In the genomic region with DNA sequence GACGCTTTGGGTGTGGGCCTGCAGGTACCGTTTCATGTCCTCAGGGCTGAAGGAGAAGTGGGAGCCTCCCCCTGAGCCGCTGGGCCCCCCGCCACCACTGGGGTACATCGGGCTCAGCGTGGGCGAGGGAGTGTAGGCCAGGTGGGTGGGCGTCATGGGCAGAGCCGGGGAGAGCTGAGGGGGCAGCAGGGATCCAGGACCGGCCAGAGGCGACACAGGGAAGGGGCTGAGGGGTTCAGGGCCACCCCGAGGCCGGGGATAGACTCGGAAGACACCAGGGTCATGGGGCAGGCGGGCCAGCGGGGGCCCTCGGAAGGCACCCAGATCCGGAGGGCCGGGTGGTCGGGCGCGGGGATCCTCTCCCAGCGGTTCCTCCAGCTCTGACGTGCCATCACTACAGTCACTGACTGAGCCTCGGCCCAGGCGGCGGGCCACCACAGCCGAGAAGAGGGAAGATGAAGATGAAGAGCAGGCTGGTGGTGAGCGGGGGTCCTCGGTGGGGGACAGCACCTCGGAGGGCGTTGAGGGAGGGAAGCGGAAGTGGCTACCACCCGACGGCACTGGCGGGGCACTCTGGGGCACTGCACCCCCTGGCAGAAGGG, we compare ENCODE assay signal across 1 cellular context.
TF ChIP-seq lines count a peak whose summit lies in the region.

No MANE protein-coding gene starts in this region.

TF ChIP-seq in HEK293, 187 proteins besides CTCF, POLR2A, EP300 and RAD21 (continued from another document):
- TF ChIP-seq, protein P1, sequence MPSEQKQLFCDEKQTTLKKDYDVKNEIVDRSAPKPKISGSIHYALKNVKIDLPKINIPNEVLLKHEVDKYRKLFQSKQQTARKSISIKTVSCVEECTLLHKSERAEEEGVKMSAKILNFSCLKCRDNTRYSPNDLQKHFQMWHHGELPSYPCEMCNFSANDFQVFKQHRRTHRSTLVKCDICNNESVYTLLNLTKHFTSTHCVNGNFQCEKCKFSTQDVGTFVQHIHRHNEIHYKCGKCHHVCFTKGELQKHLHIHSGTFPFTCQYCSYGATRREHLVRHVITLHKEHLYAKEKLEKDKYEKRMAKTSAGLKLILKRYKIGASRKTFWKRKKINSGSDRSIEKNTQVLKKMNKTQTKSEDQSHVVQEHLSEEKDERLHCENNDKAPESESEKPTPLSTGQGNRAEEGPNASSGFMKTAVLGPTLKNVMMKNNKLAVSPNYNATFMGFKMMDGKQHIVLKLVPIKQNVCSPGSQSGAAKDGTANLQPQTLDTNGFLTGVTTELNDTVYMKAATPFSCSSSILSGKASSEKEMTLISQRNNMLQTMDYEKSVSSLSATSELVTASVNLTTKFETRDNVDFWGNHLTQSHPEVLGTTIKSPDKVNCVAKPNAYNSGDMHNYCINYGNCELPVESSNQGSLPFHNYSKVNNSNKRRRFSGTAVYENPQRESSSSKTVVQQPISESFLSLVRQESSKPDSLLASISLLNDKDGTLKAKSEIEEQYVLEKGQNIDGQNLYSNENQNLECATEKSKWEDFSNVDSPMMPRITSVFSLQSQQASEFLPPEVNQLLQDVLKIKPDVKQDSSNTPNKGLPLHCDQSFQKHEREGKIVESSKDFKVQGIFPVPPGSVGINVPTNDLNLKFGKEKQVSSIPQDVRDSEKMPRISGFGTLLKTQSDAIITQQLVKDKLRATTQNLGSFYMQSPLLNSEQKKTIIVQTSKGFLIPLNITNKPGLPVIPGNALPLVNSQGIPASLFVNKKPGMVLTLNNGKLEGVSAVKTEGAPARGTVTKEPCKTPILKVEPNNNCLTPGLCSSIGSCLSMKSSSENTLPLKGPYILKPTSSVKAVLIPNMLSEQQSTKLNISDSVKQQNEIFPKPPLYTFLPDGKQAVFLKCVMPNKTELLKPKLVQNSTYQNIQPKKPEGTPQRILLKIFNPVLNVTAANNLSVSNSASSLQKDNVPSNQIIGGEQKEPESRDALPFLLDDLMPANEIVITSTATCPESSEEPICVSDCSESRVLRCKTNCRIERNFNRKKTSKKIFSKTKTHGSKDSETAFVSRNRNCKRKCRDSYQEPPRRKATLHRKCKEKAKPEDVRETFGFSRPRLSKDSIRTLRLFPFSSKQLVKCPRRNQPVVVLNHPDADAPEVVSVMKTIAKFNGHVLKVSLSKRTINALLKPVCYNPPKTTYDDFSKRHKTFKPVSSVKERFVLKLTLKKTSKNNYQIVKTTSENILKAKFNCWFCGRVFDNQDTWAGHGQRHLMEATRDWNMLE (tag by site-specific recombination; conservative IDR thresholded peaks at IDR 0.05; ENCODE audit: low read depth), result no peak
- TF ChIP-seq ZNF169 (tag by site-specific recombination; IDR thresholded peaks at IDR 0.05), result no peak
- TF ChIP-seq, protein P2, sequence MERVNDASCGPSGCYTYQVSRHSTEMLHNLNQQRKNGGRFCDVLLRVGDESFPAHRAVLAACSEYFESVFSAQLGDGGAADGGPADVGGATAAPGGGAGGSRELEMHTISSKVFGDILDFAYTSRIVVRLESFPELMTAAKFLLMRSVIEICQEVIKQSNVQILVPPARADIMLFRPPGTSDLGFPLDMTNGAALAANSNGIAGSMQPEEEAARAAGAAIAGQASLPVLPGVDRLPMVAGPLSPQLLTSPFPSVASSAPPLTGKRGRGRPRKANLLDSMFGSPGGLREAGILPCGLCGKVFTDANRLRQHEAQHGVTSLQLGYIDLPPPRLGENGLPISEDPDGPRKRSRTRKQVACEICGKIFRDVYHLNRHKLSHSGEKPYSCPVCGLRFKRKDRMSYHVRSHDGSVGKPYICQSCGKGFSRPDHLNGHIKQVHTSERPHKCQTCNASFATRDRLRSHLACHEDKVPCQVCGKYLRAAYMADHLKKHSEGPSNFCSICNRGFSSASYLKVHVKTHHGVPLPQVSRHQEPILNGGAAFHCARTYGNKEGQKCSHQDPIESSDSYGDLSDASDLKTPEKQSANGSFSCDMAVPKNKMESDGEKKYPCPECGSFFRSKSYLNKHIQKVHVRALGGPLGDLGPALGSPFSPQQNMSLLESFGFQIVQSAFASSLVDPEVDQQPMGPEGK (tag by site-specific recombination; IDR thresholded peaks at IDR 0.05), result peak; percentile 7; the same call in 1 of the 2 replicates
- TF ChIP-seq ZFHX2 (tag by site-specific recombination; conservative IDR thresholded peaks at IDR 0.05), result peak; percentile 90
- no peak for TF ChIP-seq ZNF449 (tag by site-specific recombination; IDR thresholded peaks at IDR 0.05)
- no peak for TF ChIP-seq BCL6B (tag by site-specific recombination; IDR thresholded peaks at IDR 0.05)
- peak; percentile 91 for TF ChIP-seq ZBTB7A (tag by site-specific recombination; IDR thresholded peaks at IDR 0.05; ENCODE audit: low read depth)
- peak; percentile 72 for TF ChIP-seq EGR2 (tag by site-specific recombination; IDR thresholded peaks at IDR 0.05; ENCODE audit: low read depth)
- no peak for TF ChIP-seq ZNF416 (tag by site-specific recombination; IDR thresholded peaks at IDR 0.05)
- TF ChIP-seq BCL11B (tag by site-specific recombination; IDR thresholded peaks at IDR 0.05; ENCODE audit: low read depth), result 0 out of 2 replicates have a peak, but pooled peaks have one; percentile 7
